8 cellular contexts compared by ENCODE assay signal in genomic region chr1:51235611-51236547, GRCh38. TPM values are rescaled to one million over a fixed set of nuclear protein-coding genes. Genes with fewer than 3 reads are reported as not detected.
DNase-seq lines count a peak whose midpoint lies in the region; ATAC-seq, FAIRE-seq and TF ChIP-seq lines count a peak whose summit lies in the region.

A gene with protein sequence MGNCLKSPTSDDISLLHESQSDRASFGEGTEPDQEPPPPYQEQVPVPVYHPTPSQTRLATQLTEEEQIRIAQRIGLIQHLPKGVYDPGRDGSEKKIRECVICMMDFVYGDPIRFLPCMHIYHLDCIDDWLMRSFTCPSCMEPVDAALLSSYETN (plus strand): TSS chr1:51236273. CDS start chr1:51236757, 484 bp downstream.

- H3K4me1 Mint-ChIP-seq in type B pancreatic cell (ENCODE audit: unreplicated experiment): peaks cover 29% of the 10 kb centered on the region

- H3K9me3 ChIP-seq in adrenal gland (replicated peaks in 1 of 3) (no peaks in the 10 kb centered on the region), heart left ventricle (no peaks in the 10 kb centered on the region)

- TF ChIP-seq POLR2A in GM12892 (IDR thresholded peaks at IDR 0.05; ENCODE audit: low read depth, low read length) (peak; percentile 89; the same call in 1 of the 2 replicates), adrenal gland (IDR thresholded peaks at IDR 0.05) (peak; percentile 88 to 95), heart left ventricle (IDR thresholded peaks at IDR 0.05) (peak; percentile 70 to 96)

- H3K36me3 Mint-ChIP-seq in type B pancreatic cell: no peaks in the 10 kb centered on the region

- H3K9me3 Mint-ChIP-seq in type B pancreatic cell: no peaks in the 10 kb centered on the region

- DNase-seq in GM12892 (ENCODE audit: insufficient read length): peak; percentile 88
- peak; percentile 91 for DNase-seq in NCI-H1436 (lab: John Stamatoyannopoulos, UW)
- DNase-seq in T-helper 1 cell: peak; percentile 84 to 95 (median 88)
- peak; percentile 93 to 97 (median 96) for DNase-seq in adrenal gland
- peak; percentile 94 to 96 (median 95) for DNase-seq in heart left ventricle
- DNase-seq in posterior cingulate gyrus: peak; percentile 89 to 99 (median 92)
- DNase-seq in type B pancreatic cell (ENCODE audit: extremely low spot score, unreplicated experiment): peak; percentile 93

- ATAC-seq in HG02798 (IDR thresholded peaks at IDR 0.05; ENCODE audit: poor library complexity, unreplicated experiment) (peak; percentile 89), heart left ventricle (peak; percentile 93 to 99 (median 98))

- H3K4me3 ChIP-seq in adrenal gland (peak within 1 kb of the TSS; percentile 68 to 95 (median 83)), heart left ventricle (peak within 1 kb of the TSS; percentile 76 to 99 (median 94))

- H3K27ac ChIP-seq in adrenal gland: peak within 1 kb of the TSS; percentile 92 to 98 (median 96)
- peak within 1 kb of the TSS; percentile 90 to 98 (median 96) for H3K27ac ChIP-seq in heart left ventricle

- TF ChIP-seq CTCF in adrenal gland (IDR thresholded peaks at IDR 0.05) (peak in 2 of 6 experiments; percentile 3 to 14), heart left ventricle (IDR thresholded peaks at IDR 0.05) (peak in 1 of 12 donors; percentile 9), type B pancreatic cell (conservative IDR thresholded peaks at IDR 0.05) (no peak)

- no peaks in the 10 kb centered on the region for H3K27me3 ChIP-seq in adrenal gland
- H3K27me3 ChIP-seq in heart left ventricle: no peaks in the 10 kb centered on the region

- H3K36me3 ChIP-seq in adrenal gland (replicated peaks in 1 of 2) (no peaks in the 10 kb centered on the region), heart left ventricle (no peaks in the 10 kb centered on the region)

- H3K27me3 Mint-ChIP-seq in type B pancreatic cell: no peaks in the 10 kb centered on the region

- intact Hi-C loops in adrenal gland (cut with DNase I): loop anchor here in 1 of 2 donors (10.0 kb wide), 1 partner anchor 59 kb away; no protein-coding TSS in a partner anchor
- intact Hi-C loops in heart left ventricle (cut with DNase I): loop anchor here in 6 of 10 donors (2.0 to 10.0 kb wide), 6 partner anchors 59 to 279 kb away; partner anchors contain the start of genes CDKN2C (in 1 of the 6) and EPS15 (in 1 of the 6)
- intact Hi-C loops in posterior cingulate gyrus (cut with DNase I): loop anchor here (2.0 to 10.0 kb wide), 3 partner anchors 43 to 299 kb away; no protein-coding TSS in a partner anchor

- H3K27ac Mint-ChIP-seq in type B pancreatic cell: peak within 1 kb of the TSS; percentile 96

- peak within 1 kb of the TSS; percentile 94 for H3K4me3 Mint-ChIP-seq in type B pancreatic cell

- WGBS in adrenal gland, 4 donors: 1 to 2% (median 1%) methylated on average over 25 to 58 of the region's 62 CpGs
- 1 to 3% (median 1%) methylated on average over 36 to 60 of the region's 62 CpGs for WGBS in heart left ventricle, 4 donors

- H3K4me1 ChIP-seq in adrenal gland (replicated peaks in 1 of 2): peaks cover 14 to 47% of the 10 kb centered on the region in 2 donors
- peaks cover 0 to 44% (median 41%) of the 10 kb centered on the region in 12 donors for H3K4me1 ChIP-seq in heart left ventricle

- FAIRE-seq in GM12892 (lab: Jason Lieb, UNC): peak; percentile 99

RNA-seq across cellular contexts. Expression of the gene that starts here (rescaled TPM):
- polyA plus RNA-seq in GM12892 (2012; ENCODE audit: missing spikeins): 39.2 TPM
- 100 to 1,000 TPM in 6 of 8 donors, 10 to 100 TPM in 2; 70.3 to 140 (median 121) TPM for total RNA-seq in adrenal gland
- 100 to 1,000 TPM in 1 of 3 donors, 10 to 100 TPM in 2; 32.6 to 142 (median 49.0) TPM for polyA plus RNA-seq in adrenal gland
- total RNA-seq in heart left ventricle: 100 to 1,000 TPM in 7 of 9 donors, 10 to 100 TPM in 2; 77.3 to 139 (median 107) TPM
- 100 to 1,000 TPM in 1 of 2 donors, 10 to 100 TPM in 1; 42.4 to 143 TPM for polyA plus RNA-seq in heart left ventricle
- 61.8 and 110 TPM in 2 replicates for total RNA-seq in type B pancreatic cell (ENCODE audit: low replicate concordance)

Comparison
In these comparisons a context has a peak if more than half of its experiments do, and no peak if none do; other contexts are left out.
1. Peak in every context shown above with its lines: DNase-seq, ATAC-seq, H3K4me3 ChIP-seq and H3K27ac ChIP-seq.